32 cellular contexts compared by ENCODE assay signal in genomic region chr1:1243261-1243660, GRCh38. TPM values are rescaled to one million over a fixed set of nuclear protein-coding genes. Genes with fewer than 3 reads are reported as not detected.
"Had no signal": no experiment of that assay in that cellular context is flagged by ENCODE, and none has a peak within 500 bp of the region (broad histone marks: within the 10 kb centered on the region; RNA-seq: fewer than 3 reads in every experiment).

No MANE protein-coding gene starts in this region.

- H3K36me3 ChIP-seq: adrenal gland had no signal

- H3K9me3 ChIP-seq: adrenal gland had no signal

- H3K4me1 ChIP-seq: adrenal gland had no signal

- H3K4me3 Mint-ChIP-seq: activated B cell treated with CpG ODN at 0.5 μM for 24 hours; activated CD4-positive, alpha-beta memory T cell treated with anti-CD3 and anti-CD28 coated beads for 36 hours; activated naive CD4-positive, alpha-beta T cell treated with anti-CD3 and anti-CD28 coated beads for 36 hours; activated T-cell treated with anti-CD3 and anti-CD28 coated beads, Interleukin-2, amount 50 U/mL, for 4 hours; activated T-helper 1 cell treated with anti-CD3 and anti-CD28 coated beads, Interleukin-12 subunit alpha, Interleukin-12 subunit beta, Interleukin-2, Interleukin-4 antibody, amounts not matched to agents 30 ng/mL and 10 ng/mL and 1 ng/mL, durations not matched to agents 14 hours and 24 hours and 36 hours; brain; T-cell; T-helper 17 cell had no signal

- H3K4me1 Mint-ChIP-seq: brain, T-cell, T-helper 17 cell had no signal

- DNase-seq: activated B cell treated with CpG ODN at 0.5 μM for 24 hours; activated CD4-positive, alpha-beta memory T cell treated with anti-CD3 and anti-CD28 coated beads for 36 hours; activated CD4-positive, alpha-beta T cell treated with anti-CD3 and anti-CD28 coated beads for 4 hours; activated CD4-positive, alpha-beta T cell treated with anti-CD3 and anti-CD28 coated beads, Interleukin-2, amount 50 U/mL, for 1 hour; activated CD4-positive, CD25-positive, alpha-beta regulatory T cell treated with anti-CD3 and anti-CD28 coated beads, Interleukin-2, amount 50 U/mL, for 72 hours; activated CD8-positive, alpha-beta memory T cell treated with anti-CD3 and anti-CD28 coated beads, Interleukin-2, amount 50 U/mL, for 4 hours; activated gamma-delta T cell treated with Interleukin-2 at 50 U/mL for 16 hours; activated naive CD4-positive, alpha-beta T cell treated with anti-CD3 and anti-CD28 coated beads for 36 hours; activated T-cell treated with anti-CD3 and anti-CD28 coated beads for 4 hours; activated T-cell treated with anti-CD3 and anti-CD28 coated beads, Interleukin-2, amount 50 U/mL, for 4 hours; adrenal gland; caudate nucleus; cerebellar nuclear complex; NCI-H1105; NCI-H1417 treated with DMSO at 0.1 percent for 48 hours; NCI-H187 treated with DMSO at 0.1 percent for 48 hours; NCI-H2081 treated with DMSO at 0.1 percent for 48 hours; NCI-H345; NCI-H524 treated with DMSO at 0.1 percent for 48 hours; RPMI8226; SIG-M5; T-cell; T-helper 17 cell had no signal

- H3K9me3 Mint-ChIP-seq: activated B cell treated with CpG ODN at 0.5 μM for 24 hours; activated CD4-positive, alpha-beta memory T cell treated with anti-CD3 and anti-CD28 coated beads for 36 hours; activated naive CD4-positive, alpha-beta T cell treated with anti-CD3 and anti-CD28 coated beads for 36 hours; activated naive CD4-positive, alpha-beta T cell treated with anti-CD3 and anti-CD28 coated beads, Interleukin-2, amount 50 U/mL, for 72 hours; activated T-cell treated with anti-CD3 and anti-CD28 coated beads, Interleukin-2, amount 50 U/mL, for 4 hours; activated T-helper 1 cell treated with anti-CD3 and anti-CD28 coated beads, Interleukin-12 subunit alpha, Interleukin-12 subunit beta, Interleukin-2, Interleukin-4 antibody, amounts not matched to agents 30 ng/mL and 10 ng/mL and 1 ng/mL, durations not matched to agents 14 hours and 24 hours and 36 hours; brain; T-cell had no signal

- ATAC-seq: activated naive CD4-positive, alpha-beta T cell treated with anti-CD3 and anti-CD28 coated beads, Interleukin-2, amount 50 U/mL, for 72 hours; activated T-cell treated with anti-CD3 and anti-CD28 coated beads, Interleukin-2, amount 50 U/mL, for 4 hours; SK-N-SH treated with all-trans-retinoic acid at 6 μM for 48 hours; T-cell; T-helper 17 cell had no signal

- H3K4me3 ChIP-seq: adrenal gland had no signal

- H3K27me3 Mint-ChIP-seq: activated B cell treated with CpG ODN at 0.5 μM for 24 hours; activated CD4-positive, alpha-beta memory T cell treated with anti-CD3 and anti-CD28 coated beads for 36 hours; T-helper 17 cell had no signal

- H3K27ac Mint-ChIP-seq: activated B cell treated with CpG ODN at 0.5 μM for 24 hours; activated CD4-positive, alpha-beta memory T cell treated with anti-CD3 and anti-CD28 coated beads for 36 hours; activated naive CD4-positive, alpha-beta T cell treated with anti-CD3 and anti-CD28 coated beads for 36 hours; activated naive CD4-positive, alpha-beta T cell treated with anti-CD3 and anti-CD28 coated beads, Interleukin-2, amount 50 U/mL, for 72 hours; activated T-helper 1 cell treated with anti-CD3 and anti-CD28 coated beads, Interleukin-12 subunit alpha, Interleukin-12 subunit beta, Interleukin-2, Interleukin-4 antibody, amounts not matched to agents 30 ng/mL and 10 ng/mL and 1 ng/mL, durations not matched to agents 14 hours and 24 hours and 36 hours; brain; T-cell; T-helper 17 cell had no signal

- FAIRE-seq: bronchial epithelial cell had no signal

- H3K27ac ChIP-seq: adrenal gland, VCaP had no signal

RNA-seq across cellular contexts. Expression of gene C1QTNF12, which starts 3.3 kb away (rescaled TPM):
- total RNA-seq: NCI-H460, SK-MEL-5 had no signal

RNA-seq across cellular contexts. Expression of gene TNFRSF4, which starts 29.3 kb away (rescaled TPM):
- total RNA-seq: bronchial epithelial cell, MCF 10A, NCI-H460, SK-MEL-5 had no signal
